8 cellular contexts compared by ENCODE assay signal in the genomic region with DNA sequence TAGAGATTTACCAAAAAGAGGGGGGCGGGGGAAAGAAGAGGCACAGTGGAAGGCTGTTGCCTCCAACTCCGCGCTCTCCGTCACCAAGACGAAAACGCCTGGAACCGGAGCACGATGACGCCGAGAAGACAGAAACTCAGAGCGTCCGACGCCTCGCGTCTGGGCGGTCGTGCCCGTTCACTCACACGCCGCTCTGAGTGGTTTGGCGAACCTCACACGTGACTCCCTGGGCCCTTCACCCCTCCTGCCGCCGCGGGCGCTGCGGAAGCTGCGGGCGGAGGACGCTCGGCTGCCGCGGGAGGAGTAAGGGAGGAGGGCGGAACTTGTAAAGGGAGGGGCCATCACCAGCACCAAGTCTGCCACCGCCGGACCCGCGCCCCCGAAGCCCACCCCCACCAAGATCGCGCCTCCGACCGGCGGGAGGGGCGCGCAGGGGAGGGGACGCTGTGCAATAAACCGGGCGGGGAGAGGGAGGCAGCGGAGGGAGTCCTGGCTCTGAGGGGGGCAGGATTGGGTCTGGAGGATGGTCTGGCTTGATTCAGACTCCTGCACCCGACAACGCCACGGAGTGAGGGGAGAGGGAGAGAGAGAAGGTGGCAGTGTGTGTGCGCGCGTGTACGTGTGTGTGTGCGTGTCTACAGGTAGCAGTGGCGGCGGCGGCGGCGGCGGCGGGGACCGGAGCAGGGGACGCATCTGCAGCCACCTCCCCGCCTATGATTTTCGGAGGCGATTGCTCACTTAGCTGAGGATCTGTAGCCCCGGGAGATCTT.
A peak's percentile ranks its signal among the peaks of the same experiment; 100 is the strongest.
DNase-seq lines count a peak whose midpoint lies in the region; ATAC-seq lines count a peak whose summit lies in the region.

No MANE protein-coding gene starts in this region.

- peaks cover 30% of the 10 kb centered on the region for H3K4me1 Mint-ChIP-seq in activated T-cell treated with anti-CD3 and anti-CD28 coated beads, Interleukin-2, amount 50 U/mL, for 24 hours (ENCODE audit: low read depth)

- DNase-seq in CMK (ENCODE audit: low read depth) (peak; percentile 68), NCI-H510A (lab: John Stamatoyannopoulos, UW) (peak; percentile 84), fibroblast of gingiva (ENCODE audit: low read depth) (peak; percentile 87), substantia nigra (lab: John Stamatoyannopoulos, UW) (peak; percentile 37 to 93 (median 78))
- DNase-seq in activated T-cell treated with anti-CD3 and anti-CD28 coated beads, Interleukin-2, amount 50 U/mL, for 24 hours: peak; percentile 50

- H3K27ac Mint-ChIP-seq in activated T-cell treated with anti-CD3 and anti-CD28 coated beads, Interleukin-2, amount 50 U/mL, for 24 hours: peak overlapping the region; percentile 66

- ATAC-seq in GM19438 (IDR thresholded peaks at IDR 0.05; ENCODE audit: low read depth, unreplicated experiment): peak; percentile 90
- ATAC-seq in HG03460 (IDR thresholded peaks at IDR 0.05; ENCODE audit: unreplicated experiment): peak; percentile 91

- peaks cover 2% of the 10 kb centered on the region for H3K9me3 Mint-ChIP-seq in activated T-cell treated with anti-CD3 and anti-CD28 coated beads, Interleukin-2, amount 50 U/mL, for 24 hours

- H3K4me3 ChIP-seq in mucosa of stomach (ENCODE audit: low read length): peak overlapping the region; percentile 80

- H3K27ac ChIP-seq in substantia nigra (ENCODE audit: low read depth, low read length, poor library complexity, severe bottlenecking): peak overlapping the region; percentile 78

- H3K36me3 Mint-ChIP-seq in activated T-cell treated with anti-CD3 and anti-CD28 coated beads, Interleukin-2, amount 50 U/mL, for 24 hours (ENCODE audit: low read depth): no peaks in the 10 kb centered on the region

- H3K27me3 ChIP-seq in mucosa of stomach (ENCODE audit: control insufficient read depth, insufficient read depth, low read length): peaks cover 41% of the 10 kb centered on the region

- peak overlapping the region; percentile 76 for H3K9ac ChIP-seq in mucosa of stomach (ENCODE audit: low read length)

- H3K36me3 ChIP-seq in mucosa of stomach (ENCODE audit: control insufficient read depth, insufficient read depth, low read length): no peaks in the 10 kb centered on the region

- no peaks in the 10 kb centered on the region for H3K9me3 ChIP-seq in mucosa of stomach (ENCODE audit: control insufficient read depth, low read length)

- peaks cover 73% of the 10 kb centered on the region for H3K27me3 Mint-ChIP-seq in activated T-cell treated with anti-CD3 and anti-CD28 coated beads, Interleukin-2, amount 50 U/mL, for 24 hours

- H3K4me3 Mint-ChIP-seq in activated T-cell treated with anti-CD3 and anti-CD28 coated beads, Interleukin-2, amount 50 U/mL, for 24 hours: peak overlapping the region; percentile 75

- peaks cover 13% of the 10 kb centered on the region for H3K4me1 ChIP-seq in mucosa of stomach (ENCODE audit: control insufficient read depth, insufficient read depth, low read length)

Comparison
In these comparisons a context has a peak if more than half of its experiments do, and no peak if none do; other contexts are left out.
1. Peak in every context shown above with its lines: DNase-seq, ATAC-seq, H3K4me3 ChIP-seq and H3K27ac ChIP-seq.